Comparison of ENCODE assay signal across 1 cellular context in the genomic region with DNA sequence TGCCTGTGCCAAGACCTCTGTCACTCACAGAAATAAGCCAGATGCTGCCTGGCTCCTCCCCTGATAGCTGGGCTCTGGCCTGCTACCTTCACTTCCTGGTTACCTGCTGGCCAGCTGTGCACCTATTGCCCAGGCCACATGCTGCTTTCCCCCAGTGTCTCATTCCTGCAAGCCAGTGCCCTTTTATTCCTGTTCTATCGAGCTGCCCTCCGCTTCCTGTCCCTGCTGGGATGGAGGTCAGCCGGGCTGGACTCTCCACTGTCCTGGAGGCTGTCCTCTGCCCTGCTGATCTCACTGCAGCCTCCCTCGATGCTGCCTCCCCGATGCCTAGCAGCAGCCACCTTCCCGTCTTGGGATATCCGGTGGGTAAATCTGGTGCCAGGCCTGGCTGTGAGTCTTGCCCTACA.
TF ChIP-seq lines count a peak whose summit lies in the region.

No MANE protein-coding gene starts in this region.

TF ChIP-seq in HepG2, 621 proteins besides CTCF, POLR2A, EP300 and RAD21:
- TF ChIP-seq RBM22 (optimal IDR thresholded peaks at IDR 0.05; ENCODE audit: low read length) (peak; percentile 75), PHF21A (CRISPR knock-in tag; IDR thresholded peaks at IDR 0.05) (no peak), TCF7 (IDR thresholded peaks at IDR 0.05; ENCODE audit: low read depth) (no peak)
